1 cellular context compared by ENCODE assay signal in the genomic region with DNA sequence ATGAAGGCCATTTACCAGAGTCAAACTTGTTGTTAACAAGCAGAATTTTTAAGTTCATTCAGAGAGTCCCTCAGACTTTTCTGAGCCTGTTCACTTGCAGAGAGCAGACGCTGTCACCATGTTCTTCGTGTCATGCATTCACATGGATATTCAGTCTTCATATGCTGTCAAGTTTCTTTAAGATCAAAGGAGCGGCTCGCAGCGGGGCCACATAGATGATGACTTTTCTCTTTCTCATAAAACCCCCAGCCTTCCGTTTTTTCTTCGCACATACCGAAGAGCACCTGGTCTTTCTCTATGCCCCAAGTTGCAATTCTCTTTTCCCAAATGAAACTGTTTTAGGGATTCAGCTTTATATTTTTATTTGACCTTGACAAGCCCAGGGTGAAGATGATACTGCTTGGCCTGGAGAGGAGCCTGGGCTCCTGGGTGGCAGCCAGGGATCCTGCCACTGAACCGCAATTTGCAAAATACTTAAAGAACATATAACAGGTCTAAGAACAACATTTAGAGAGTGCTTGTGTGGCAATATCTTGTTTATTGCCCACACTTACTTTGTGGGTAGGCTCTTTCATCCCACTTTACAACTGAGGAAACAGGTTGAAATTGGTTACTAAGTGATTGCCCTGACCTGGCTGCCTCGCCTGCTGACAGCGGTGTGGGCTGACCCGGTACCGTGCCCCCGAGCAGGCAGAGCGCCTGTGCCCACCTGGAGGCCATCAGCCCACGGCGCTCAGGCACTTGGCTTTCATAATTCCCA.
A peak's percentile ranks its signal among the peaks of the same experiment; 100 is the strongest.
TF ChIP-seq lines count a peak whose summit lies in the region.

No MANE protein-coding gene starts in this region.

TF ChIP-seq in K562, 482 proteins besides CTCF, POLR2A, EP300 and RAD21:
- TF ChIP-seq, protein P1, sequence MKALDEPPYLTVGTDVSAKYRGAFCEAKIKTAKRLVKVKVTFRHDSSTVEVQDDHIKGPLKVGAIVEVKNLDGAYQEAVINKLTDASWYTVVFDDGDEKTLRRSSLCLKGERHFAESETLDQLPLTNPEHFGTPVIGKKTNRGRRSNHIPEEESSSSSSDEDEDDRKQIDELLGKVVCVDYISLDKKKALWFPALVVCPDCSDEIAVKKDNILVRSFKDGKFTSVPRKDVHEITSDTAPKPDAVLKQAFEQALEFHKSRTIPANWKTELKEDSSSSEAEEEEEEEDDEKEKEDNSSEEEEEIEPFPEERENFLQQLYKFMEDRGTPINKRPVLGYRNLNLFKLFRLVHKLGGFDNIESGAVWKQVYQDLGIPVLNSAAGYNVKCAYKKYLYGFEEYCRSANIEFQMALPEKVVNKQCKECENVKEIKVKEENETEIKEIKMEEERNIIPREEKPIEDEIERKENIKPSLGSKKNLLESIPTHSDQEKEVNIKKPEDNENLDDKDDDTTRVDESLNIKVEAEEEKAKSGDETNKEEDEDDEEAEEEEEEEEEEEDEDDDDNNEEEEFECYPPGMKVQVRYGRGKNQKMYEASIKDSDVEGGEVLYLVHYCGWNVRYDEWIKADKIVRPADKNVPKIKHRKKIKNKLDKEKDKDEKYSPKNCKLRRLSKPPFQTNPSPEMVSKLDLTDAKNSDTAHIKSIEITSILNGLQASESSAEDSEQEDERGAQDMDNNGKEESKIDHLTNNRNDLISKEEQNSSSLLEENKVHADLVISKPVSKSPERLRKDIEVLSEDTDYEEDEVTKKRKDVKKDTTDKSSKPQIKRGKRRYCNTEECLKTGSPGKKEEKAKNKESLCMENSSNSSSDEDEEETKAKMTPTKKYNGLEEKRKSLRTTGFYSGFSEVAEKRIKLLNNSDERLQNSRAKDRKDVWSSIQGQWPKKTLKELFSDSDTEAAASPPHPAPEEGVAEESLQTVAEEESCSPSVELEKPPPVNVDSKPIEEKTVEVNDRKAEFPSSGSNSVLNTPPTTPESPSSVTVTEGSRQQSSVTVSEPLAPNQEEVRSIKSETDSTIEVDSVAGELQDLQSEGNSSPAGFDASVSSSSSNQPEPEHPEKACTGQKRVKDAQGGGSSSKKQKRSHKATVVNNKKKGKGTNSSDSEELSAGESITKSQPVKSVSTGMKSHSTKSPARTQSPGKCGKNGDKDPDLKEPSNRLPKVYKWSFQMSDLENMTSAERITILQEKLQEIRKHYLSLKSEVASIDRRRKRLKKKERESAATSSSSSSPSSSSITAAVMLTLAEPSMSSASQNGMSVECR (CRISPR knock-in tag; IDR thresholded peaks at IDR 0.05), result 0 out of 2 replicates have a peak, but pooled peaks have one; percentile 34
- no peak for TF ChIP-seq MYC (IDR thresholded peaks at IDR 0.05; ENCODE audit: low read depth, low read length)
- TF ChIP-seq MYC (CRISPR knock-in tag; IDR thresholded peaks at IDR 0.05; ENCODE audit: borderline replicate concordance, low read depth), result no peak
TF ChIP-seq in K562: peak in this region for 1.
